Comparison of ENCODE assay signal across 15 cellular contexts in genomic region chr3:183924956-183925355, GRCh38. TPM values are rescaled to one million over a fixed set of nuclear protein-coding genes. Genes with fewer than 3 reads are reported as not detected.
DNase-seq lines count a peak whose midpoint lies in the region; ATAC-seq and TF ChIP-seq lines count a peak whose summit lies in the region.
"Had no signal": no experiment of that assay in that cellular context is flagged by ENCODE, and none has a peak within 500 bp of the region (broad histone marks: within the 10 kb centered on the region; RNA-seq: fewer than 3 reads in every experiment).

No MANE protein-coding gene starts in this region.

- H3K9me3 Mint-ChIP-seq in activated T-cell treated with anti-CD3 and anti-CD28 coated beads, Interleukin-2, amount 50 U/mL, for 72 hours, result no peaks in the 10 kb centered on the region
- no peaks in the 10 kb centered on the region for H3K9me3 Mint-ChIP-seq in activated naive CD4-positive, alpha-beta T cell treated with anti-CD3 and anti-CD28 coated beads, Interleukin-2, amount 10 ng/mL, durations not matched to agents 7 days and 5 days
- H3K9me3 Mint-ChIP-seq: CD8-positive, alpha-beta T cell had no signal

- H3K4me3 ChIP-seq in foreskin fibroblast (ENCODE audit: low read depth in 1 of 2, low read length in 2 of 2), result no peak overlapping the region
- H3K4me3 ChIP-seq: heart right ventricle had no signal

- H3K27me3 Mint-ChIP-seq in activated T-cell treated with anti-CD3 and anti-CD28 coated beads, Interleukin-2, amount 50 U/mL, for 72 hours (ENCODE audit: low read depth), result no peaks in the 10 kb centered on the region
- H3K27me3 Mint-ChIP-seq in activated naive CD4-positive, alpha-beta T cell treated with anti-CD3 and anti-CD28 coated beads, Interleukin-2, amount 10 ng/mL, durations not matched to agents 7 days and 5 days, result no peaks in the 10 kb centered on the region

- no peak overlapping the region for H3K4me3 Mint-ChIP-seq in activated T-cell treated with anti-CD3 and anti-CD28 coated beads, Interleukin-2, amount 50 U/mL, for 72 hours
- no peak overlapping the region for H3K4me3 Mint-ChIP-seq in activated naive CD4-positive, alpha-beta T cell treated with anti-CD3 and anti-CD28 coated beads, Interleukin-2, amount 10 ng/mL, durations not matched to agents 7 days and 5 days
- H3K4me3 Mint-ChIP-seq: CD8-positive, alpha-beta T cell had no signal

- peak; percentile 34 to 69 for ATAC-seq in activated T-cell treated with anti-CD3 and anti-CD28 coated beads, Interleukin-2, amount 50 U/mL, for 72 hours (replicated peaks in 1 of 2)
- no peak for ATAC-seq in omental fat pad (ENCODE audit: low FRiP score)
- no peak for ATAC-seq in GM21367 (IDR thresholded peaks at IDR 0.05; ENCODE audit: unreplicated experiment)
- ATAC-seq: CD8-positive, alpha-beta T cell had no signal

- no peak for TF ChIP-seq CTCF in foreskin fibroblast (IDR thresholded peaks at IDR 0.05; ENCODE audit: low read depth, low read length)
- no peak for TF ChIP-seq CTCF in omental fat pad (IDR thresholded peaks at IDR 0.05)

- no peak for DNase-seq in activated T-cell treated with anti-CD3 and anti-CD28 coated beads, Interleukin-2, amount 50 U/mL, for 72 hours
- no peak for DNase-seq in activated T-cell treated with anti-CD3 and anti-CD28 coated beads for 4 hours
- peak; percentile 41 for DNase-seq in astrocyte of the hippocampus (ENCODE audit: low read depth, low spot score)
- DNase-seq in foreskin fibroblast, result peak; percentile 53 to 68
- peak; percentile 66 for DNase-seq in ureter (ENCODE audit: low spot score)
- DNase-seq in omental fat pad (ENCODE audit: low spot score), result no peak
- no peak for DNase-seq in activated naive CD4-positive, alpha-beta T cell treated with anti-CD3 and anti-CD28 coated beads, Interleukin-2, amount 10 ng/mL, durations not matched to agents 7 days and 5 days
- DNase-seq: activated gamma-delta T cell; CD8-positive, alpha-beta T cell; central memory CD4-positive, alpha-beta T cell; heart right ventricle; kidney glomerular epithelial cell; NCI-H345; SK-N-SH had no signal

- CTCF ChIA-PET in activated naive CD4-positive, alpha-beta T cell treated with anti-CD3 and anti-CD28 coated beads, Interleukin-2, amount 10 ng/mL, durations not matched to agents 7 days and 5 days (lab: Charles Lee), result no interaction called here

- no peaks in the 10 kb centered on the region for H3K36me3 Mint-ChIP-seq in activated T-cell treated with anti-CD3 and anti-CD28 coated beads, Interleukin-2, amount 50 U/mL, for 72 hours (ENCODE audit: insufficient read depth in 2 of 2)
- peaks cover 2% of the 10 kb centered on the region for H3K36me3 Mint-ChIP-seq in activated naive CD4-positive, alpha-beta T cell treated with anti-CD3 and anti-CD28 coated beads, Interleukin-2, amount 10 ng/mL, durations not matched to agents 7 days and 5 days

- H3K4me1 Mint-ChIP-seq in activated T-cell treated with anti-CD3 and anti-CD28 coated beads, Interleukin-2, amount 50 U/mL, for 72 hours (ENCODE audit: low read depth), result no peaks in the 10 kb centered on the region
- H3K4me1 Mint-ChIP-seq in activated naive CD4-positive, alpha-beta T cell treated with anti-CD3 and anti-CD28 coated beads, Interleukin-2, amount 10 ng/mL, durations not matched to agents 7 days and 5 days, result no peaks in the 10 kb centered on the region

- H3K27ac Mint-ChIP-seq in activated T-cell treated with anti-CD3 and anti-CD28 coated beads, Interleukin-2, amount 50 U/mL, for 72 hours, result no peak overlapping the region
- no peak overlapping the region for H3K27ac Mint-ChIP-seq in activated naive CD4-positive, alpha-beta T cell treated with anti-CD3 and anti-CD28 coated beads, Interleukin-2, amount 10 ng/mL, durations not matched to agents 7 days and 5 days
- H3K27ac Mint-ChIP-seq: CD8-positive, alpha-beta T cell had no signal

RNA-seq across cellular contexts. Expression of gene PARL, which starts 40.3 kb away (rescaled TPM):
- total RNA-seq in activated T-cell treated with anti-CD3 and anti-CD28 coated beads, Interleukin-2, amount 50 U/mL, for 72 hours, result 10 to 100 TPM; 77.3 to 92.3 TPM
- 75.0 TPM for total RNA-seq in ureter
- total RNA-seq in omental fat pad, result 10 to 100 TPM; 40.8 to 57.0 (median 47.6) TPM

Comparison
In these comparisons a context has a peak if more than half of its experiments do, and no peak if none do; other contexts are left out.
1. ATAC-seq: peak in activated T-cell treated with anti-CD3 and anti-CD28 coated beads, Interleukin-2, amount 50 U/mL, for 72 hours (2 of 2); none in omental fat pad (single experiment) and GM21367 (single experiment).
2. DNase-seq: peak in astrocyte of the hippocampus (single experiment), foreskin fibroblast (2 of 2) and ureter (single experiment); none in activated T-cell treated with anti-CD3 and anti-CD28 coated beads, Interleukin-2, amount 50 U/mL, for 72 hours (0 of 2), activated T-cell treated with anti-CD3 and anti-CD28 coated beads for 4 hours (single experiment), omental fat pad (single experiment) and activated naive CD4-positive, alpha-beta T cell treated with anti-CD3 and anti-CD28 coated beads, Interleukin-2, amount 10 ng/mL, durations not matched to agents 7 days and 5 days (single experiment).